In the genomic region with DNA sequence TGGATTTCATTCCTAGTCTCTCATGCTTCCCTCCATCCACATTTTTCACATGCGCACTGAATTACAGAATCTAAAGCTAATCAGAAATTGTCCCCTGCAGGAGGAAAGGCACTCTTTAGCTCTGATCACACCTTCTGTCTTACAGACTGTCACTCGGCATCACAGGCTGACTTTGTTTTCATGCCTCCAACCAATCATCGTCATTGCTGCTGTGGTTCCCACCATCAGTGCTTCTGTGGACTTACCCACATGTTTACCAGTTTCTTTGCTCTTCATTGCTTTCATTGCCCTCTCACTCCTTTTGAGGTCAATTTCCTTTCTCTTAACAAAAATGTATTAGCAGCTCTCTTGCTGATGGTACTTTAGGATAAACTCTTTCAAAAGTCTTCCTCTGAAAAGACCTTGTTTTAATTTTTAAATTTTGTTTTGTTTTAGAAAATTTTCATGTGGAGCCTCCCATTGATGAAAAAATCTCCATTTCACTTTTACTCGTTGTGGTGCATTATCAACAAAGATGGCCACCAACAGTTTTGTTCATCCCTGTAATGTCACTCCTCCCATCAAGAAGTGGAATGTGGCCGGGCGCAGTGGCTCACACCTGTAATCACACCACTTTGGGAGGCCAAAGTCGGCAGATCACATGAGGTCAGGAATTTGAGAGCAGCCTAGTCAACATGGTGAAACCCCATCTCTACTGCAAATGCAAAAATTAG, we compare ENCODE assay signal across 11 cellular contexts. TPM values are rescaled to one million over a fixed set of nuclear protein-coding genes. Genes with fewer than 3 reads are reported as not detected.
DNase-seq lines count a peak whose midpoint lies in the region; ATAC-seq and TF ChIP-seq lines count a peak whose summit lies in the region.
"Had no signal": no experiment of that assay in that cellular context is flagged by ENCODE, and none has a peak within 500 bp of the region (broad histone marks: within the 10 kb centered on the region; RNA-seq: fewer than 3 reads in every experiment).

No MANE protein-coding gene starts in this region.

- H3K4me1 Mint-ChIP-seq in GM23338 = peaks cover 11% of the 10 kb centered on the region; the same call in 2 of the 3 replicates
- H3K4me1 Mint-ChIP-seq in T-helper 2 cell treated with Interferon-gamma antibody and Interleukin-4, amounts not matched to agents 5 μg/mL and 100 μg/mL, for 36 hours (ENCODE audit: low read depth) = peaks cover 7% of the 10 kb centered on the region
- H3K4me1 Mint-ChIP-seq in natural killer cell treated with Interleukin-12 subunit alpha and Interleukin-12 subunit beta and Interleukin-15 and Interleukin-18, amount 100 ng/mL, for 72 hours (ENCODE audit: low read depth in 2 of 2) = peaks cover 14% of the 10 kb centered on the region in 2 donors

- peaks cover 24% of the 10 kb centered on the region for H3K9me3 Mint-ChIP-seq in GM23338
- peaks cover 5% of the 10 kb centered on the region for H3K9me3 Mint-ChIP-seq in T-helper 2 cell treated with Interferon-gamma antibody and Interleukin-4, amounts not matched to agents 5 μg/mL and 100 μg/mL, for 36 hours
- H3K9me3 Mint-ChIP-seq in natural killer cell treated with Interleukin-12 subunit alpha and Interleukin-12 subunit beta and Interleukin-15 and Interleukin-18, amount 100 ng/mL, for 72 hours = no peaks in the 10 kb centered on the region

- H3F3A ChIP-seq in GM23338 (replicated peaks; ENCODE audit: low read depth) = 0 out of 2 replicates have a peak, but pooled peaks cover 3% of the 10 kb centered on the region

- no peak overlapping the region for H3K27ac Mint-ChIP-seq in GM23338
- peak overlapping the region; percentile 63 for H3K27ac Mint-ChIP-seq in T-helper 2 cell treated with Interferon-gamma antibody and Interleukin-4, amounts not matched to agents 5 μg/mL and 100 μg/mL, for 36 hours
- H3K27ac Mint-ChIP-seq in natural killer cell treated with Interleukin-12 subunit alpha and Interleukin-12 subunit beta and Interleukin-15 and Interleukin-18, amount 100 ng/mL, for 72 hours = peak overlapping the region; percentile 21 to 70

- peaks cover 5% of the 10 kb centered on the region; the same call in 1 of the 2 replicates for H3K4me1 ChIP-seq in GM23338 (ENCODE audit: insufficient read depth)

- no peaks in the 10 kb centered on the region for H3K79me2 ChIP-seq in GM23338 (replicated peaks; ENCODE audit: insufficient read depth)

- ATAC-seq in GM23338 (no peak), GM19328 (IDR thresholded peaks at IDR 0.05; ENCODE audit: unreplicated experiment) (no peak)
- peak; percentile 75 to 82 for ATAC-seq in natural killer cell treated with Interleukin-12 subunit alpha and Interleukin-12 subunit beta and Interleukin-15 and Interleukin-18, amount 100 ng/mL, for 72 hours

- H4K20me1 ChIP-seq in GM23338 (replicated peaks; ENCODE audit: insufficient read depth) = no peaks in the 10 kb centered on the region

- H3K36me3 Mint-ChIP-seq in GM23338 (ENCODE audit: low read depth) = peaks cover 18% of the 10 kb centered on the region
- peaks cover 4% of the 10 kb centered on the region for H3K36me3 Mint-ChIP-seq in T-helper 2 cell treated with Interferon-gamma antibody and Interleukin-4, amounts not matched to agents 5 μg/mL and 100 μg/mL, for 36 hours (ENCODE audit: low read depth)
- H3K36me3 Mint-ChIP-seq in natural killer cell treated with Interleukin-12 subunit alpha and Interleukin-12 subunit beta and Interleukin-15 and Interleukin-18, amount 100 ng/mL, for 72 hours = no peaks in the 10 kb centered on the region

- H3K9me2 ChIP-seq in GM23338 (ENCODE audit: insufficient read depth) = no peaks in the 10 kb centered on the region

- no peak overlapping the region for H3K4me3 ChIP-seq in GM23338

- H3K27me3 Mint-ChIP-seq in GM23338 (ENCODE audit: insufficient read depth, low read depth, poor library complexity) = peaks cover 10% of the 10 kb centered on the region
- H3K27me3 Mint-ChIP-seq in T-helper 2 cell treated with Interferon-gamma antibody and Interleukin-4, amounts not matched to agents 5 μg/mL and 100 μg/mL, for 36 hours (ENCODE audit: low read depth) = no peaks in the 10 kb centered on the region
- H3K27me3 Mint-ChIP-seq in natural killer cell treated with Interleukin-12 subunit alpha and Interleukin-12 subunit beta and Interleukin-15 and Interleukin-18, amount 100 ng/mL, for 72 hours = no peaks in the 10 kb centered on the region

- H3K27me3 ChIP-seq in GM23338 (ENCODE audit: insufficient read depth) = no peaks in the 10 kb centered on the region

- TF ChIP-seq CTCF in GM23338 (conservative IDR thresholded peaks at IDR 0.05; ENCODE audit: low read depth in 2 of 2) = no peak

- no peak overlapping the region for H3K4me2 ChIP-seq in GM23338

- H3K36me3 ChIP-seq in GM23338 (ENCODE audit: insufficient read depth) = no peaks in the 10 kb centered on the region

- DNase-seq in GM23338 (ENCODE audit: low spot score) = no peak
- no peak for DNase-seq in T-helper 2 cell treated with Interferon-gamma antibody and Interleukin-4, amounts not matched to agents 5 μg/mL and 100 μg/mL, for 36 hours (ENCODE audit: low spot score)
- peak; percentile 79 for DNase-seq in activated effector memory CD4-positive, alpha-beta T cell treated with anti-CD3 and anti-CD28 coated beads, Interleukin-2, amount 50 U/mL, for 16 hours
- DNase-seq in natural killer cell treated with Interleukin-12 subunit alpha and Interleukin-12 subunit beta and Interleukin-15 and Interleukin-18, amount 100 ng/mL, for 72 hours (ENCODE audit: low spot score) = no peak
- DNase-seq in iPS-NIHi7 (ENCODE audit: extremely low spot score) = no peak
- DNase-seq in NCI-H2171 (lab: John Stamatoyannopoulos, UW) = no peak
- no peak for DNase-seq in MV-4-11 (lab: John Stamatoyannopoulos, UW)
- DNase-seq: left cardiac atrium, MM.1S, NCI-H345 had no signal

- H2AFZ ChIP-seq in GM23338 = no peak overlapping the region

- H3K27ac ChIP-seq in GM23338 (ENCODE audit: low read depth) = peak overlapping the region; percentile 57; the same call in 1 of the 2 replicates

- H3K4me3 Mint-ChIP-seq in GM23338 = no peak overlapping the region
- H3K4me3 Mint-ChIP-seq in T-helper 2 cell treated with Interferon-gamma antibody and Interleukin-4, amounts not matched to agents 5 μg/mL and 100 μg/mL, for 36 hours = no peak overlapping the region
- peak overlapping the region; percentile 27 for H3K4me3 Mint-ChIP-seq in natural killer cell treated with Interleukin-12 subunit alpha and Interleukin-12 subunit beta and Interleukin-15 and Interleukin-18, amount 100 ng/mL, for 72 hours

TF ChIP-seq in GM23338, 12 proteins besides CTCF, POLR2A, EP300 and RAD21:
- TF ChIP-seq ZNF114 (CRISPR knock-in tag; IDR thresholded peaks at IDR 0.05) (no peak), CREB1 (CRISPR knock-in tag; IDR thresholded peaks at IDR 0.05; ENCODE audit: low read depth) (no peak), EZH2phosphoT487 (IDR thresholded peaks at IDR 0.05; ENCODE audit: unreplicated experiment) (no peak), JUNB (IDR thresholded peaks at IDR 0.05; ENCODE audit: unreplicated experiment) (no peak), STAT1 (IDR thresholded peaks at IDR 0.05; ENCODE audit: unreplicated experiment) (no peak), ZNF331 (CRISPR knock-in tag; IDR thresholded peaks at IDR 0.05; ENCODE audit: low read depth) (no peak), POLR2AphosphoS5 (IDR thresholded peaks at IDR 0.05; ENCODE audit: low read depth) (no peak)
- TF ChIP-seq, protein P1, sequence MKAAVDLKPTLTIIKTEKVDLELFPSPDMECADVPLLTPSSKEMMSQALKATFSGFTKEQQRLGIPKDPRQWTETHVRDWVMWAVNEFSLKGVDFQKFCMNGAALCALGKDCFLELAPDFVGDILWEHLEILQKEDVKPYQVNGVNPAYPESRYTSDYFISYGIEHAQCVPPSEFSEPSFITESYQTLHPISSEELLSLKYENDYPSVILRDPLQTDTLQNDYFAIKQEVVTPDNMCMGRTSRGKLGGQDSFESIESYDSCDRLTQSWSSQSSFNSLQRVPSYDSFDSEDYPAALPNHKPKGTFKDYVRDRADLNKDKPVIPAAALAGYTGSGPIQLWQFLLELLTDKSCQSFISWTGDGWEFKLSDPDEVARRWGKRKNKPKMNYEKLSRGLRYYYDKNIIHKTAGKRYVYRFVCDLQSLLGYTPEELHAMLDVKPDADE (IDR thresholded peaks at IDR 0.05) = no peak
- TF ChIP-seq, protein P2, sequence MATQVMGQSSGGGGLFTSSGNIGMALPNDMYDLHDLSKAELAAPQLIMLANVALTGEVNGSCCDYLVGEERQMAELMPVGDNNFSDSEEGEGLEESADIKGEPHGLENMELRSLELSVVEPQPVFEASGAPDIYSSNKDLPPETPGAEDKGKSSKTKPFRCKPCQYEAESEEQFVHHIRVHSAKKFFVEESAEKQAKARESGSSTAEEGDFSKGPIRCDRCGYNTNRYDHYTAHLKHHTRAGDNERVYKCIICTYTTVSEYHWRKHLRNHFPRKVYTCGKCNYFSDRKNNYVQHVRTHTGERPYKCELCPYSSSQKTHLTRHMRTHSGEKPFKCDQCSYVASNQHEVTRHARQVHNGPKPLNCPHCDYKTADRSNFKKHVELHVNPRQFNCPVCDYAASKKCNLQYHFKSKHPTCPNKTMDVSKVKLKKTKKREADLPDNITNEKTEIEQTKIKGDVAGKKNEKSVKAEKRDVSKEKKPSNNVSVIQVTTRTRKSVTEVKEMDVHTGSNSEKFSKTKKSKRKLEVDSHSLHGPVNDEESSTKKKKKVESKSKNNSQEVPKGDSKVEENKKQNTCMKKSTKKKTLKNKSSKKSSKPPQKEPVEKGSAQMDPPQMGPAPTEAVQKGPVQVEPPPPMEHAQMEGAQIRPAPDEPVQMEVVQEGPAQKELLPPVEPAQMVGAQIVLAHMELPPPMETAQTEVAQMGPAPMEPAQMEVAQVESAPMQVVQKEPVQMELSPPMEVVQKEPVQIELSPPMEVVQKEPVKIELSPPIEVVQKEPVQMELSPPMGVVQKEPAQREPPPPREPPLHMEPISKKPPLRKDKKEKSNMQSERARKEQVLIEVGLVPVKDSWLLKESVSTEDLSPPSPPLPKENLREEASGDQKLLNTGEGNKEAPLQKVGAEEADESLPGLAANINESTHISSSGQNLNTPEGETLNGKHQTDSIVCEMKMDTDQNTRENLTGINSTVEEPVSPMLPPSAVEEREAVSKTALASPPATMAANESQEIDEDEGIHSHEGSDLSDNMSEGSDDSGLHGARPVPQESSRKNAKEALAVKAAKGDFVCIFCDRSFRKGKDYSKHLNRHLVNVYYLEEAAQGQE (IDR thresholded peaks at IDR 0.05; ENCODE audit: unreplicated experiment) = no peak
TF ChIP-seq in GM23338: peak in this region for 0.

RNA-seq across cellular contexts. Expression of a gene that starts 20.2 kb away (rescaled TPM):
- total RNA-seq in GM23338 (2014; rRNA removed; shearing (Covaris generic)) = not detected in 2 replicates
- 0.24 and 0.36 TPM in 2 replicates for polyA plus RNA-seq in GM23338 (2016; fragmentation: Nextera tagmentation; extraction: Ambion mirVana)
- not detected for total RNA-seq in natural killer cell treated with Interleukin-12 subunit alpha and Interleukin-12 subunit beta and Interleukin-15 and Interleukin-18, amount 100 ng/mL, for 72 hours
- total RNA-seq: left cardiac atrium had no signal

Comparison
In these comparisons a context has a peak if more than half of its experiments do, and no peak if none do; other contexts are left out.
1. ATAC-seq: peak in natural killer cell treated with Interleukin-12 subunit alpha and Interleukin-12 subunit beta and Interleukin-15 and Interleukin-18, amount 100 ng/mL, for 72 hours (2 of 2); none in GM23338 (single experiment) and GM19328 (single experiment).